Comparison of ENCODE assay signal across 20 cellular contexts in the genomic region with DNA sequence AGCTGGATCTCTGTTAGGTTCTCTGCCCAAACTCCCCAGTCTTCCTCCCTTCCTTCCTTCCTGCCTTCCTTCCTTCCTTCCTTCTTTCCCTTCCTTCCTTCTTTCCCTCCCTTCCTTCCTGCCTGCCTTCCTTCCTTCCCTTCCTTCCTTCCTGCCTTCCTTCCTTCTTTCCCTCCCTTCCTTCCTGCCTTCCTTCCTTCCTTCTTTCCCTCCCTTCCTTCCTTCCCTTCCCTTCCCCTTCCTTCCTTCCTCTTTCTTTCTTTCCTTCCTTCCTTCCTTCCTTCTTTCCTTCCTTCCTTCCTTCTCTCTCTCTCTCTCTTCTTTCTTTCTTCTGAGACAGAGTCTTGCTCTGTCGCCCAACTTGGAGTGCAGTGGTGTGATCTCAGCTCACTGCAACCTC. TPM values are rescaled to one million over a fixed set of nuclear protein-coding genes. Genes with fewer than 3 reads are reported as not detected.
DNase-seq lines count a peak whose midpoint lies in the region; ATAC-seq, FAIRE-seq and TF ChIP-seq lines count a peak whose summit lies in the region.
"Had no signal": no experiment of that assay in that cellular context is flagged by ENCODE, and none has a peak within 500 bp of the region (broad histone marks: within the 10 kb centered on the region; RNA-seq: fewer than 3 reads in every experiment).

No MANE protein-coding gene starts in this region.

- H3K4me3 ChIP-seq in SK-N-MC: no peak overlapping the region
- H3K4me3 ChIP-seq in K562: no peak overlapping the region
- H3K4me3 ChIP-seq: BLaER1, GM23338 had no signal

- no peak for ATAC-seq in K562
- no peak for ATAC-seq in stimulated activated effector memory CD8-positive, alpha-beta T cell treated with anti-CD3 and anti-CD28 coated beads, Interleukin-12 subunit alpha, Interleukin-12 subunit beta, amount 100 ng/mL, for 72 hours
- ATAC-seq in effector memory CD8-positive, alpha-beta T cell (replicated peaks): no peak

- no peaks in the 10 kb centered on the region for H4K20me1 ChIP-seq in K562 (replicated peaks; ENCODE audit: control insufficient read depth, insufficient read depth, low read length)
- H4K20me1 ChIP-seq: BLaER1 had no signal

- no peak for TF ChIP-seq RAD21 in K562 (CRISPR knock-in tag; conservative IDR thresholded peaks at IDR 0.05 in 1 of 2, IDR thresholded peaks at IDR 0.05 in 1 of 2)

- peaks cover 6% of the 10 kb centered on the region for H3K4me1 Mint-ChIP-seq in T-helper 2 cell treated with Interferon-gamma antibody and Interleukin-4, amounts not matched to agents 5 μg/mL and 100 μg/mL, for 36 hours (ENCODE audit: low read depth)
- peaks cover 7% of the 10 kb centered on the region for H3K4me1 Mint-ChIP-seq in stimulated activated effector memory CD8-positive, alpha-beta T cell treated with anti-CD3 and anti-CD28 coated beads, Interleukin-12 subunit alpha, Interleukin-12 subunit beta, amount 100 ng/mL, for 72 hours
- H3K4me1 Mint-ChIP-seq in effector memory CD8-positive, alpha-beta T cell (ENCODE audit: low read depth in 2 of 2): peaks cover 0 to 2% of the 10 kb centered on the region in 2 donors
- H3K4me1 Mint-ChIP-seq: GM23338 had no signal

- POLR2A ChIA-PET in K562 (lab: Yijun Ruan, JAX): interaction anchor here (0.7 to 2.7 kb wide), 3 partner anchors 9 to 22 kb away, joined by 3 to 22 read pairs (median 3); partner anchors contain the start of gene LSM10

- H3K27me3 ChIP-seq in K562 (ENCODE audit: control insufficient read depth in 2 of 2, insufficient read depth in 2 of 2, low read length in 2 of 2): no peaks in the 10 kb centered on the region
- H3K27me3 ChIP-seq: BLaER1 had no signal

- H3K27ac Mint-ChIP-seq in T-helper 2 cell treated with Interferon-gamma antibody and Interleukin-4, amounts not matched to agents 5 μg/mL and 100 μg/mL, for 36 hours: peak overlapping the region; percentile 27
- peak overlapping the region; percentile 3 for H3K27ac Mint-ChIP-seq in stimulated activated effector memory CD8-positive, alpha-beta T cell treated with anti-CD3 and anti-CD28 coated beads, Interleukin-12 subunit alpha, Interleukin-12 subunit beta, amount 100 ng/mL, for 72 hours
- H3K27ac Mint-ChIP-seq in effector memory CD8-positive, alpha-beta T cell: peak overlapping the region in 1 of 2 donors; percentile 19
- H3K27ac Mint-ChIP-seq: GM23338 had no signal

- no peak for TF ChIP-seq CTCF in K562 (IDR thresholded peaks at IDR 0.05 in 2 of 3, conservative IDR thresholded peaks at IDR 0.05 in 1 of 3; ENCODE audit: insufficient read depth in 2 of 3, low read depth in 1 of 3, low read length in 3 of 3)

- intact Hi-C loops in K562 (cut with micrococcal nuclease): no loop called here

- peaks cover 8% of the 10 kb centered on the region for H3K9me3 Mint-ChIP-seq in T-helper 2 cell treated with Interferon-gamma antibody and Interleukin-4, amounts not matched to agents 5 μg/mL and 100 μg/mL, for 36 hours
- H3K9me3 Mint-ChIP-seq in stimulated activated effector memory CD8-positive, alpha-beta T cell treated with anti-CD3 and anti-CD28 coated beads, Interleukin-12 subunit alpha, Interleukin-12 subunit beta, amount 100 ng/mL, for 72 hours: no peaks in the 10 kb centered on the region
- no peaks in the 10 kb centered on the region for H3K9me3 Mint-ChIP-seq in effector memory CD8-positive, alpha-beta T cell

- no peak overlapping the region for H3K4me3 Mint-ChIP-seq in T-helper 2 cell treated with Interferon-gamma antibody and Interleukin-4, amounts not matched to agents 5 μg/mL and 100 μg/mL, for 36 hours
- no peak overlapping the region for H3K4me3 Mint-ChIP-seq in stimulated activated effector memory CD8-positive, alpha-beta T cell treated with anti-CD3 and anti-CD28 coated beads, Interleukin-12 subunit alpha, Interleukin-12 subunit beta, amount 100 ng/mL, for 72 hours
- H3K4me3 Mint-ChIP-seq in effector memory CD8-positive, alpha-beta T cell: no peak overlapping the region
- H3K4me3 Mint-ChIP-seq: CD4-positive, CD25-positive, alpha-beta regulatory T cell; GM23338 had no signal

- FAIRE-seq in K562 (lab: Jason Lieb, UNC): no peak
- FAIRE-seq: D721Med, G401.6, GM12891 had no signal

- no peak overlapping the region for H2AFZ ChIP-seq in K562 (ENCODE audit: low read depth, low read length)
- H2AFZ ChIP-seq: GM23338 had no signal

- H3K36me3 Mint-ChIP-seq in T-helper 2 cell treated with Interferon-gamma antibody and Interleukin-4, amounts not matched to agents 5 μg/mL and 100 μg/mL, for 36 hours (ENCODE audit: low read depth): peaks cover 4% of the 10 kb centered on the region
- peaks cover 20% of the 10 kb centered on the region for H3K36me3 Mint-ChIP-seq in stimulated activated effector memory CD8-positive, alpha-beta T cell treated with anti-CD3 and anti-CD28 coated beads, Interleukin-12 subunit alpha, Interleukin-12 subunit beta, amount 100 ng/mL, for 72 hours
- peaks cover 4% of the 10 kb centered on the region for H3K36me3 Mint-ChIP-seq in effector memory CD8-positive, alpha-beta T cell (ENCODE audit: insufficient read depth)
- H3K36me3 Mint-ChIP-seq: CD4-positive, CD25-positive, alpha-beta regulatory T cell had no signal

- DNase-seq in T-helper 2 cell treated with Interferon-gamma antibody and Interleukin-4, amounts not matched to agents 5 μg/mL and 100 μg/mL, for 36 hours (ENCODE audit: low spot score): no peak
- DNase-seq in T-helper 2 cell (no peak), SK-N-MC (ENCODE audit: low read depth, low spot score) (no peak), K562 (ENCODE audit: extremely low read depth in 1 of 4, low spot score in 3 of 4) (no peak), COLO668 (lab: John Stamatoyannopoulos, UW; ENCODE audit: unreplicated experiment) (no peak)
- no peak for DNase-seq in stimulated activated effector memory CD8-positive, alpha-beta T cell treated with anti-CD3 and anti-CD28 coated beads, Interleukin-12 subunit alpha, Interleukin-12 subunit beta, amount 100 ng/mL, for 72 hours (ENCODE audit: low spot score in 2 of 2)
- DNase-seq in effector memory CD8-positive, alpha-beta T cell: no peak
- no peak for DNase-seq in activated T-cell treated with anti-CD3 and anti-CD28 coated beads, Interleukin-2, amount 50 U/mL, for 48 hours
- DNase-seq: CD4-positive, CD25-positive, alpha-beta regulatory T cell; COR-L47; DMS153; DMS79 treated with DMSO at 0.1 percent for 48 hours; EL; H7 had no signal

- peaks cover 4% of the 10 kb centered on the region; the same call in 2 of the 3 replicates for H3K79me2 ChIP-seq in K562 (ENCODE audit: control insufficient read depth, insufficient read depth, low read length)

- H3K9me3 ChIP-seq in SK-N-MC (ENCODE audit: low read depth, low read length) (no peaks in the 10 kb centered on the region), K562 (replicated peaks; ENCODE audit: control insufficient read depth, insufficient read depth, low read depth, low read length) (0 out of 2 replicates have a peak, but pooled peaks cover 3% of the 10 kb centered on the region)

- H3K36me3 ChIP-seq in SK-N-MC (ENCODE audit: insufficient read depth, low read length) (no peaks in the 10 kb centered on the region), K562 (ENCODE audit: control insufficient read depth, insufficient read depth, low read length) (peaks cover 6% of the 10 kb centered on the region; the same call in 1 of the 3 replicates)
- H3K36me3 ChIP-seq: BLaER1 had no signal

- H3K9me1 ChIP-seq in K562 (ENCODE audit: control insufficient read depth, insufficient read depth, low read length): no peaks in the 10 kb centered on the region

- no TSS peak for BruUV-seq in K562 (replicated peaks; lab: Mats Ljungman, UMichigan)

- H3K9ac ChIP-seq in SK-N-MC (ENCODE audit: insufficient read length) (no peak overlapping the region), K562 (ENCODE audit: insufficient read depth in 1 of 2, low read depth in 2 of 2, low read length in 2 of 2) (no peak overlapping the region)
- H3K9ac ChIP-seq: BLaER1 had no signal

- WGBS in K562 (ENCODE audit: insufficient coverage, low coverage, missing lambda C conversion rate): 63% methylated on average over 1 of the region's 1 CpG

- no peak overlapping the region for H3K4me2 ChIP-seq in K562 (ENCODE audit: insufficient read depth, low read length)
- H3K4me2 ChIP-seq: BLaER1, GM23338 had no signal

- CTCF ChIA-PET in K562 (lab: Yijun Ruan, JAX; ENCODE audit: low intra/inter-chr PET ratio): interaction anchor here (0.6 kb wide), 1 partner anchor 19 kb away, joined by 4 read pairs; no protein-coding TSS in a partner anchor

- in situ Hi-C loops in K562 (cut with MboI): no loop called here

- TF ChIP-seq EP300 in K562 (IDR thresholded peaks at IDR 0.05; ENCODE audit: low read length): no peak

- TF ChIP-seq POLR2A in K562 (conservative IDR thresholded peaks at IDR 0.05): no peak

- peak overlapping the region; percentile 93 for H3K27ac ChIP-seq in SK-N-MC
- no peak overlapping the region for H3K27ac ChIP-seq in K562 (ENCODE audit: extremely low read depth, low read depth, low read length)
- H3K27ac ChIP-seq: 22Rv1, BLaER1 had no signal

- H3K27me3 Mint-ChIP-seq in T-helper 2 cell treated with Interferon-gamma antibody and Interleukin-4, amounts not matched to agents 5 μg/mL and 100 μg/mL, for 36 hours (ENCODE audit: low read depth): no peaks in the 10 kb centered on the region
- no peaks in the 10 kb centered on the region for H3K27me3 Mint-ChIP-seq in effector memory CD8-positive, alpha-beta T cell

- H3K4me1 ChIP-seq in K562 (replicated peaks in 1 of 2; ENCODE audit: control insufficient read depth in 2 of 2, insufficient read depth in 2 of 2, low read length in 2 of 2): peaks cover 6 to 11% of the 10 kb centered on the region in 2 experiments; a peak in 3 of 5 replicates
- H3K4me1 ChIP-seq: BLaER1 had no signal

RNA-seq across cellular contexts. Expression of gene LSM10, which starts 8.7 kb away (rescaled TPM):
- 20.5 and 63.8 TPM in 2 replicates for total RNA-seq in K562 (2011; cell fraction: chromatin; rRNA removed; ENCODE audit: low replicate concordance)
- total RNA-seq in K562 (2011; cell fraction: nucleolus; rRNA removed): 55.5 and 59.9 TPM in 2 replicates
- total RNA-seq in K562 (2011; cell fraction: nucleoplasm; rRNA removed): 40.9 and 45.8 TPM in 2 replicates
- 68.9 and 94.6 TPM in 2 replicates for total RNA-seq in K562 (2014; rRNA removed)
- 9.8 and 13.2 TPM in 2 replicates for total RNA-seq in K562 (2014; rRNA removed; fragmentation: Illumina TruSeq; extraction: Trizol)
- 21.8 and 23.3 TPM in 2 replicates for total RNA-seq in K562 (2015; rRNA removed; fragmentation: Illumina TruSeq; extraction: Trizol)
- 85.7 and 88.0 TPM in 2 replicates for total RNA-seq in K562 (2021)
- 91.4 and 95.2 TPM in 2 replicates for polyA plus RNA-seq in K562 (2011; rRNA removed)
- 111 and 190 TPM in 2 replicates for polyA plus RNA-seq in K562 (2011; cell fraction: cytosol; rRNA removed)
- 44.9 and 48.3 TPM in 2 replicates for polyA plus RNA-seq in K562 (2011; cell fraction: nucleus; rRNA removed)
- 91.2 and 105 TPM in 2 replicates for polyA plus RNA-seq in K562 (2012)
- polyA plus RNA-seq in K562 (2014; fragmentation: Illumina TruSeq; extraction: Trizol): 122 and 153 TPM in 2 replicates
- 10 to 100 TPM; 34.8 to 56.9 TPM for polyA plus RNA-seq in K562 (2014; fragmentation: Nextera tagmentation; extraction: Ambion mirVana)
- polyA plus RNA-seq in K562 (2014; rRNA removed): 146 and 168 TPM in 2 replicates
- polyA minus RNA-seq in K562 (2011; rRNA and poly(A)+ RNA removed): 26.2 and 41.8 TPM in 2 replicates
- 26.6 and 38.0 TPM in 2 replicates for polyA minus RNA-seq in K562 (2011; cell fraction: cytosol; rRNA and poly(A)+ RNA removed)
- 17.1 and 23.5 TPM in 2 replicates for polyA minus RNA-seq in K562 (2011; cell fraction: nucleus; rRNA and poly(A)+ RNA removed)

RNA-seq across cellular contexts. Expression of gene STK40, which starts 20.7 kb away (rescaled TPM):
- 24.8 and 55.6 TPM in 2 replicates for total RNA-seq in K562 (2011; cell fraction: chromatin; rRNA removed; ENCODE audit: low replicate concordance)
- total RNA-seq in K562 (2011; cell fraction: nucleolus; rRNA removed): 29.2 and 31.0 TPM in 2 replicates
- 30.9 and 40.1 TPM in 2 replicates for total RNA-seq in K562 (2011; cell fraction: nucleoplasm; rRNA removed)
- total RNA-seq in K562 (2014; rRNA removed) (39.1 and 55.1 TPM in 2 replicates), K562 (2014; rRNA removed; fragmentation: Illumina TruSeq; extraction: Trizol) (18.5 and 22.8 TPM in 2 replicates), K562 (2015; rRNA removed; fragmentation: Illumina TruSeq; extraction: Trizol) (27.1 and 27.6 TPM in 2 replicates), K562 (2021) (90.1 and 94.3 TPM in 2 replicates)
- polyA plus RNA-seq in K562 (2011; rRNA removed) (57.8 and 73.8 TPM in 2 replicates), K562 (2014; fragmentation: Illumina TruSeq; extraction: Trizol) (62.9 and 78.0 TPM in 2 replicates), K562 (2014; fragmentation: Nextera tagmentation; extraction: Ambion mirVana) (1 to 10 TPM in 1 of 2 experiments, under 1 TPM in 1; 0.69 to 1.7 TPM), K562 (2014; rRNA removed) (59.0 and 63.1 TPM in 2 replicates)
- 46.1 and 62.2 TPM in 2 replicates for polyA plus RNA-seq in K562 (2011; cell fraction: cytosol; rRNA removed)
- polyA plus RNA-seq in K562 (2011; cell fraction: nucleus; rRNA removed): 37.6 and 46.3 TPM in 2 replicates
- 62.9 and 132 TPM in 2 replicates for polyA plus RNA-seq in K562 (2012)
- 49.4 and 58.5 TPM in 2 replicates for polyA minus RNA-seq in K562 (2011; rRNA and poly(A)+ RNA removed)
- polyA minus RNA-seq in K562 (2011; cell fraction: cytosol; rRNA and poly(A)+ RNA removed): 25.9 and 28.4 TPM in 2 replicates
- polyA minus RNA-seq in K562 (2011; cell fraction: nucleus; rRNA and poly(A)+ RNA removed): 9.8 and 13.2 TPM in 2 replicates

RNA-seq across cellular contexts. Expression of gene OSCP1, which starts 43.8 kb away (rescaled TPM):
- 0.74 TPM in 1 of 2 replicates, not detected in the other for total RNA-seq in K562 (2011; cell fraction: chromatin; rRNA removed; ENCODE audit: low replicate concordance)
- not detected in 2 replicates for total RNA-seq in K562 (2011; cell fraction: nucleolus; rRNA removed)
- total RNA-seq in K562 (2011; cell fraction: nucleoplasm; rRNA removed): not detected in 2 replicates
- total RNA-seq in K562 (2014; rRNA removed) (0.36 TPM in 1 of 2 replicates, not detected in the other), K562 (2014; rRNA removed; fragmentation: Illumina TruSeq; extraction: Trizol) (not detected in 2 replicates), K562 (2015; rRNA removed; fragmentation: Illumina TruSeq; extraction: Trizol) (0.40 TPM in 1 of 2 replicates, not detected in the other), K562 (2021) (not detected in 2 replicates)
- polyA plus RNA-seq in K562 (2011; rRNA removed) (0.12 and 0.15 TPM in 2 replicates), K562 (2014; fragmentation: Illumina TruSeq; extraction: Trizol) (0.22 and 0.30 TPM in 2 replicates), K562 (2014; fragmentation: Nextera tagmentation; extraction: Ambion mirVana) (not detected), K562 (2014; rRNA removed) (not detected in 2 replicates)
- polyA plus RNA-seq in K562 (2011; cell fraction: cytosol; rRNA removed): 0.35 TPM in 1 of 2 replicates, not detected in the other
- 0.46 TPM in 1 of 2 replicates, not detected in the other for polyA plus RNA-seq in K562 (2011; cell fraction: nucleus; rRNA removed)
- 0.42 and 0.50 TPM in 2 replicates for polyA plus RNA-seq in K562 (2012)
- polyA minus RNA-seq in K562 (2011; rRNA and poly(A)+ RNA removed): not detected in 2 replicates
- polyA minus RNA-seq in K562 (2011; cell fraction: cytosol; rRNA and poly(A)+ RNA removed): not detected in 2 replicates
- polyA minus RNA-seq in K562 (2011; cell fraction: nucleus; rRNA and poly(A)+ RNA removed): 0.33 TPM in 1 of 2 replicates, not detected in the other
- total RNA-seq: CD4-positive, CD25-positive, alpha-beta regulatory T cell had no signal

RNA-seq across cellular contexts. Expression of gene MRPS15, which starts 57.7 kb away (rescaled TPM):
- total RNA-seq in K562 (2011; cell fraction: chromatin; rRNA removed; ENCODE audit: low replicate concordance): 49.1 and 50.5 TPM in 2 replicates
- total RNA-seq in K562 (2011; cell fraction: nucleolus; rRNA removed): 46.1 and 55.5 TPM in 2 replicates
- total RNA-seq in K562 (2011; cell fraction: nucleoplasm; rRNA removed): 59.8 and 81.0 TPM in 2 replicates
- total RNA-seq in K562 (2014; rRNA removed) (209 and 251 TPM in 2 replicates), K562 (2014; rRNA removed; fragmentation: Illumina TruSeq; extraction: Trizol) (156 and 166 TPM in 2 replicates), K562 (2015; rRNA removed; fragmentation: Illumina TruSeq; extraction: Trizol) (148 and 156 TPM in 2 replicates), K562 (2021) (144 and 164 TPM in 2 replicates)
- polyA plus RNA-seq in K562 (2011; rRNA removed) (119 and 149 TPM in 2 replicates), K562 (2014; fragmentation: Illumina TruSeq; extraction: Trizol) (223 and 237 TPM in 2 replicates), K562 (2014; fragmentation: Nextera tagmentation; extraction: Ambion mirVana) (100 to 1,000 TPM in 1 of 2 experiments, 10 to 100 TPM in 1; 62.9 to 107 TPM), K562 (2014; rRNA removed) (250 and 286 TPM in 2 replicates)
- polyA plus RNA-seq in K562 (2011; cell fraction: cytosol; rRNA removed): 89.3 and 95.0 TPM in 2 replicates
- polyA plus RNA-seq in K562 (2011; cell fraction: nucleus; rRNA removed): 47.9 and 56.5 TPM in 2 replicates
- polyA plus RNA-seq in K562 (2012): 112 and 119 TPM in 2 replicates
- 79.2 and 97.3 TPM in 2 replicates for polyA minus RNA-seq in K562 (2011; rRNA and poly(A)+ RNA removed)
- 31.1 and 33.4 TPM in 2 replicates for polyA minus RNA-seq in K562 (2011; cell fraction: cytosol; rRNA and poly(A)+ RNA removed)
- polyA minus RNA-seq in K562 (2011; cell fraction: nucleus; rRNA and poly(A)+ RNA removed): 15.9 and 31.7 TPM in 2 replicates
